In genomic region chr1:15526490-15527339, GRCh38 we compare ENCODE assay signal across 8 cellular contexts. TPM values are rescaled to one million over a fixed set of nuclear protein-coding genes. Genes with fewer than 3 reads are reported as not detected.
DNase-seq lines count a peak whose midpoint lies in the region; TF ChIP-seq lines count a peak whose summit lies in the region.

TSS of gene DNAJC16 (plus strand) at chr1:15526848. CDS start at chr1:15529106, 2,258 bp downstream.

- peaks cover 57% of the 10 kb centered on the region for H3K4me1 Mint-ChIP-seq in activated naive CD4-positive, alpha-beta T cell treated with anti-CD3 and anti-CD28 coated beads, Interleukin-2, amount 10 ng/mL, durations not matched to agents 7 days and 5 days

- H3K36me3 Mint-ChIP-seq in activated naive CD4-positive, alpha-beta T cell treated with anti-CD3 and anti-CD28 coated beads, Interleukin-2, amount 10 ng/mL, durations not matched to agents 7 days and 5 days, result peaks cover 8% of the 10 kb centered on the region

- H3K27ac Mint-ChIP-seq in activated naive CD4-positive, alpha-beta T cell treated with anti-CD3 and anti-CD28 coated beads, Interleukin-2, amount 10 ng/mL, durations not matched to agents 7 days and 5 days, result peak within 1 kb of the TSS; percentile 98

- H3K4me3 Mint-ChIP-seq in activated naive CD4-positive, alpha-beta T cell treated with anti-CD3 and anti-CD28 coated beads, Interleukin-2, amount 10 ng/mL, durations not matched to agents 7 days and 5 days, result peak within 1 kb of the TSS; percentile 86

- POLR2A ChIA-PET in HEK293T (lab: Yijun Ruan, JAX), result interaction anchor here (0.6 to 1.3 kb wide), 5 partner anchors 8 to 159 kb away, joined by 3 to 5 read pairs (median 3); no protein-coding TSS in a partner anchor

- CTCF ChIA-PET in HEK293T (lab: Yijun Ruan, JAX), result no interaction called here
- CTCF ChIA-PET in activated naive CD4-positive, alpha-beta T cell treated with anti-CD3 and anti-CD28 coated beads, Interleukin-2, amount 10 ng/mL, durations not matched to agents 7 days and 5 days (lab: Charles Lee), result interaction anchor here (1.1 to 1.4 kb wide), 2 partner anchors 12 to 68 kb away, joined by 3 to 4 read pairs; no protein-coding TSS in a partner anchor

- peak within 1 kb of the TSS; percentile 86 for H3K27ac ChIP-seq in temporal lobe (ENCODE audit: low read depth, low read length)

- peak; percentile 100 for DNase-seq in GM04503 (ENCODE audit: low read depth)
- peak; percentile 87 for DNase-seq in HEK293T (ENCODE audit: extremely low spot score)
- peak; percentile 100 for DNase-seq in MV-4-11 (lab: John Stamatoyannopoulos, UW)
- DNase-seq in SK-N-DZ (ENCODE audit: low spot score), result peak; percentile 99
- peak; percentile 99 for DNase-seq in activated naive CD4-positive, alpha-beta T cell treated with anti-CD3 and anti-CD28 coated beads, Interleukin-2, amount 10 ng/mL, durations not matched to agents 7 days and 5 days
- DNase-seq in germinal center (ENCODE audit: low spot score), result peak; percentile 88
- DNase-seq in nucleus accumbens (lab: John Stamatoyannopoulos, UW), result peak; percentile 92 to 100 (median 99)

- H3K27me3 Mint-ChIP-seq in activated naive CD4-positive, alpha-beta T cell treated with anti-CD3 and anti-CD28 coated beads, Interleukin-2, amount 10 ng/mL, durations not matched to agents 7 days and 5 days, result no peaks in the 10 kb centered on the region

- H3K9me3 Mint-ChIP-seq in activated naive CD4-positive, alpha-beta T cell treated with anti-CD3 and anti-CD28 coated beads, Interleukin-2, amount 10 ng/mL, durations not matched to agents 7 days and 5 days, result no peaks in the 10 kb centered on the region

TF ChIP-seq in HEK293T, 16 proteins besides CTCF, POLR2A, EP300 and RAD21:
- TF ChIP-seq HDGF (IDR thresholded peaks at IDR 0.05; ENCODE audit: borderline replicate concordance) (no peak), FOXA1 (IDR thresholded peaks at IDR 0.05) (no peak), ARNT (IDR thresholded peaks at IDR 0.05) (no peak), NFRKB (IDR thresholded peaks at IDR 0.05) (no peak), CTBP1 (IDR thresholded peaks at IDR 0.05; ENCODE audit: borderline replicate concordance) (no peak), FOXM1 (IDR thresholded peaks at IDR 0.05; ENCODE audit: borderline replicate concordance) (no peak), ZNF384 (IDR thresholded peaks at IDR 0.05) (no peak), TARDBP (IDR thresholded peaks at IDR 0.05) (no peak), L3MBTL2 (conservative IDR thresholded peaks at IDR 0.05) (no peak; the same call in 1 of the 2 replicates), SP1 (IDR thresholded peaks at IDR 0.05) (no peak), ELF4 (IDR thresholded peaks at IDR 0.05) (no peak), LEF1 (IDR thresholded peaks at IDR 0.05; ENCODE audit: borderline replicate concordance) (no peak), SUZ12 (IDR thresholded peaks at IDR 0.05) (no peak), BHLHE40 (IDR thresholded peaks at IDR 0.05; ENCODE audit: borderline replicate concordance) (no peak)
- TF ChIP-seq, protein P1, sequence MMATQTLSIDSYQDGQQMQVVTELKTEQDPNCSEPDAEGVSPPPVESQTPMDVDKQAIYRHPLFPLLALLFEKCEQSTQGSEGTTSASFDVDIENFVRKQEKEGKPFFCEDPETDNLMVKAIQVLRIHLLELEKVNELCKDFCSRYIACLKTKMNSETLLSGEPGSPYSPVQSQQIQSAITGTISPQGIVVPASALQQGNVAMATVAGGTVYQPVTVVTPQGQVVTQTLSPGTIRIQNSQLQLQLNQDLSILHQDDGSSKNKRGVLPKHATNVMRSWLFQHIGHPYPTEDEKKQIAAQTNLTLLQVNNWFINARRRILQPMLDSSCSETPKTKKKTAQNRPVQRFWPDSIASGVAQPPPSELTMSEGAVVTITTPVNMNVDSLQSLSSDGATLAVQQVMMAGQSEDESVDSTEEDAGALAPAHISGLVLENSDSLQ (IDR thresholded peaks at IDR 0.05), result no peak
TF ChIP-seq in HEK293T: peak in this region for 0.

RNA-seq across cellular contexts. Expression of gene DNAJC16, which starts in this region (rescaled TPM):
- 5.7 and 6.3 TPM in 2 replicates for polyA plus RNA-seq in SK-N-DZ (2014; cell fraction: cytosol; rRNA removed)
- 3.5 and 8.4 TPM in 2 replicates for polyA plus RNA-seq in SK-N-DZ (2014; cell fraction: nucleus; rRNA removed)
- 17.5 TPM for total RNA-seq in temporal lobe

Comparison
In these comparisons a context has a peak if more than half of its experiments do, and no peak if none do; other contexts are left out.
1. Peak in every context shown above with its lines: DNase-seq and H3K27ac ChIP-seq.